14 cellular contexts compared by ENCODE assay signal in genomic region chr16:84833142-84833495, GRCh38. TPM values are rescaled to one million over a fixed set of nuclear protein-coding genes. Genes with fewer than 3 reads are reported as not detected.
A peak's percentile ranks its signal among the peaks of the same experiment; 100 is the strongest.
DNase-seq lines count a peak whose midpoint lies in the region; ATAC-seq and TF ChIP-seq lines count a peak whose summit lies in the region.
"Had no signal": no experiment of that assay in that cellular context is flagged by ENCODE, and none has a peak within 500 bp of the region (broad histone marks: within the 10 kb centered on the region; RNA-seq: fewer than 3 reads in every experiment).

No MANE protein-coding gene starts in this region.

- 58% methylated on average over 10 of the region's 10 CpGs for WGBS in right cardiac atrium

- H3K27ac ChIP-seq in AG04450 (ENCODE audit: low read depth, low read length) (peak overlapping the region; percentile 100), right cardiac atrium (ENCODE audit: low read length) (peak overlapping the region; percentile 76), rectal smooth muscle tissue (ENCODE audit: low read depth, low read length) (peak overlapping the region; percentile 98), SJCRH30 (no peak overlapping the region)

- no peaks in the 10 kb centered on the region for H3K36me3 ChIP-seq in rectal smooth muscle tissue (ENCODE audit: control insufficient read depth, insufficient read depth, low read length)
- H3K36me3 ChIP-seq in SJCRH30: no peaks in the 10 kb centered on the region

- H3K9me3 ChIP-seq in AG04450 (ENCODE audit: control insufficient read depth, insufficient read depth, low read length) (no peaks in the 10 kb centered on the region; the same call in 1 of the 2 replicates), right cardiac atrium (ENCODE audit: control insufficient read depth, low read length) (no peaks in the 10 kb centered on the region), SJCRH30 (replicated peaks) (no peaks in the 10 kb centered on the region)

- CTCF ChIA-PET in AG04450 (lab: Charles Lee): interaction anchor here (0.6 to 3.3 kb wide), 6 partner anchors 13 to 138 kb away, joined by 3 to 9 read pairs (median 3); partner anchors contain the start of gene CRISPLD2

- no peak overlapping the region for H3K9ac ChIP-seq in rectal smooth muscle tissue (ENCODE audit: low read length)

- TF ChIP-seq CTCF in AG04450 (IDR thresholded peaks at IDR 0.05; ENCODE audit: low read depth, low read length): no peak

- intact Hi-C loops in right cardiac atrium (cut with DNase I): loop anchor here in 2 of 4 donors (10.0 kb wide), 1 partner anchor 92 kb away; no protein-coding TSS in a partner anchor

- H3K4me1 ChIP-seq in right cardiac atrium (ENCODE audit: control insufficient read depth, insufficient read depth, low read length) (peaks cover 6% of the 10 kb centered on the region), rectal smooth muscle tissue (ENCODE audit: control insufficient read depth, insufficient read depth, low read length) (peaks cover 68% of the 10 kb centered on the region), SJCRH30 (no peaks in the 10 kb centered on the region)

- H3K4me3 ChIP-seq in AG04450 (ENCODE audit: low read depth, low read length) (peak overlapping the region; percentile 45), right cardiac atrium (ENCODE audit: low read length) (no peak overlapping the region), rectal smooth muscle tissue (ENCODE audit: low read length) (peak overlapping the region; percentile 17), SJCRH30 (no peak overlapping the region)

- peak; percentile 1 to 15 for ATAC-seq in right cardiac atrium
- no peak for ATAC-seq in GM21786 (IDR thresholded peaks at IDR 0.05; ENCODE audit: unreplicated experiment)

- no peak for DNase-seq in AG04450 (ENCODE audit: low read depth, low spot score)
- peak; percentile 93 for DNase-seq in amniotic epithelial cell (ENCODE audit: low read depth)
- peak in 1 of 3 donors; percentile 45 for DNase-seq in right cardiac atrium
- no peak for DNase-seq in SJCRH30
- no peak for DNase-seq in activated CD8-positive, alpha-beta memory T cell treated with anti-CD3 and anti-CD28 coated beads, Interleukin-2, amount 50 U/mL, for 48 hours
- DNase-seq in HuH-7 (ENCODE audit: low spot score): no peak
- DNase-seq: activated naive CD8-positive, alpha-beta T cell treated with anti-CD3 and anti-CD28 coated beads for 36 hours; DND-41; H9; mammary epithelial cell; NCI-H1694; NCI-H526 treated with DMSO at 0.1 percent for 48 hours had no signal

- POLR2A ChIA-PET in AG04450 (lab: Yijun Ruan, JAX): interaction anchor here (0.7 to 3.3 kb wide), 10 partner anchors 9 to 93 kb away, joined by 3 to 70 read pairs (median 5); partner anchors contain the start of gene CRISPLD2

- no peaks in the 10 kb centered on the region for H3K27me3 ChIP-seq in AG04450 (ENCODE audit: control insufficient read depth, insufficient read depth, low read length)
- no peaks in the 10 kb centered on the region for H3K27me3 ChIP-seq in right cardiac atrium (ENCODE audit: control insufficient read depth, insufficient read depth)
- no peaks in the 10 kb centered on the region for H3K27me3 ChIP-seq in rectal smooth muscle tissue (ENCODE audit: control insufficient read depth, insufficient read depth, low read length)
- H3K27me3 ChIP-seq in SJCRH30: no peaks in the 10 kb centered on the region

RNA-seq across cellular contexts. Expression of gene CRISPLD2, which starts 13.3 kb away (rescaled TPM):
- polyA plus RNA-seq in AG04450 (2011; rRNA removed) (91.5 and 103 TPM in 2 replicates), right cardiac atrium (12.7 TPM)
- 186 and 231 TPM in 2 replicates for polyA minus RNA-seq in AG04450 (2011; rRNA and poly(A)+ RNA removed)
- total RNA-seq in right cardiac atrium: 10 to 100 TPM; 13.1 to 69.5 (median 29.2) TPM
- total RNA-seq in SJCRH30 (2014; rRNA removed; shearing (Covaris generic)): 0.34 and 0.48 TPM in 2 replicates
- total RNA-seq: activated naive CD8-positive, alpha-beta T cell treated with anti-CD3 and anti-CD28 coated beads for 36 hours had no signal

Comparison
In these comparisons a context has a peak if more than half of its experiments do, and no peak if none do; other contexts are left out.
1. H3K4me3 ChIP-seq: peak in AG04450 (single experiment) and rectal smooth muscle tissue (single experiment); none in right cardiac atrium (single experiment) and SJCRH30 (single experiment).